In the genomic region with DNA sequence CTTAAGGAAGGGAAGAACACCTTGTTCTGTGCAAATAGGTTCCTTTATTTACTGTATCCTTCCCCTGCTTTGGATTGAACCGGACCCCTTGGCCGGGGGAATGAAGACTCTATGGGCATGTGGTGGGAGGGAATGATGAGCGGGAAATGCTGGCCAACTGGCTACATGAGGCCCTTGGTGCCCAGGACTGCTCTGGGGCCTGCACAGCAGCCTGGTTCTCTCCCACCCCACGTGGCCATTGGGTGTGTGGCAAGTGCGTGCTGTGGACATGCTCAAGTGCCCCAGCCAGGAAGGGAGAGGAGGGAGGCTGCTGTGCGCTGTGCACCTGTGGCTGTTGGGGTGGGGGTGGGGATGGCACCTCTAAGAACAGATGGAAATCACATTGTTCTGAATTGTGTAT, we compare ENCODE assay signal across 15 cellular contexts.
"Had no signal": no experiment of that assay in that cellular context is flagged by ENCODE, and none has a peak within 500 bp of the region (broad histone marks: within the 10 kb centered on the region; RNA-seq: fewer than 3 reads in every experiment).

No MANE protein-coding gene starts in this region.

- H3K27ac ChIP-seq: coronary artery, foreskin keratinocyte, parathyroid adenoma, prostate gland, right lobe of liver, testis, tibial nerve had no signal

- H2AFZ ChIP-seq: parathyroid adenoma had no signal

- DNase-seq: effector CD4-positive, alpha-beta T cell; erythroblast; foreskin keratinocyte; right lobe of liver; stimulated activated CD4-positive, alpha-beta T cell treated with anti-CD3 and anti-CD28 coated beads, Interleukin-15, amount 100 ng/mL, for 24 hours; stimulated activated CD4-positive, alpha-beta T cell treated with anti-CD3 and anti-CD28 coated beads, Interleukin-1b, Interleukin-23, amount 100 ng/mL, for 48 hours; stimulated activated CD4-positive, alpha-beta T cell treated with anti-CD3 and anti-CD28 coated beads, Interleukin-4, amount 100 ng/mL, for 4 hours; stimulated activated naive B cell treated with anti-CD40 and anti-IgM and Interleukin-4, amounts not matched to agents 10 μg/mL and 1 μg/mL and 100 μg/mL, for 72 hours; stimulated activated naive CD8-positive, alpha-beta T cell treated with anti-CD3 and anti-CD28 coated beads, Interleukin-15, amount 100 ng/mL, for 72 hours; testis had no signal

- H3K9ac ChIP-seq: parathyroid adenoma had no signal

- H3K4me3 ChIP-seq: coronary artery, prostate gland, right lobe of liver, tibial nerve had no signal

- H3K36me3 ChIP-seq: prostate gland, right lobe of liver, tibial nerve had no signal

- H3K27me3 ChIP-seq: foreskin keratinocyte, right lobe of liver, testis, tibial nerve had no signal

- H3K9me3 ChIP-seq: prostate gland, right lobe of liver, testis, tibial nerve had no signal

- H3K79me2 ChIP-seq: parathyroid adenoma had no signal

- FAIRE-seq: endothelial cell of umbilical vein had no signal

- H3K4me1 ChIP-seq: foreskin keratinocyte, parathyroid adenoma, prostate gland, right lobe of liver, testis, tibial nerve had no signal
